In the genomic region with DNA sequence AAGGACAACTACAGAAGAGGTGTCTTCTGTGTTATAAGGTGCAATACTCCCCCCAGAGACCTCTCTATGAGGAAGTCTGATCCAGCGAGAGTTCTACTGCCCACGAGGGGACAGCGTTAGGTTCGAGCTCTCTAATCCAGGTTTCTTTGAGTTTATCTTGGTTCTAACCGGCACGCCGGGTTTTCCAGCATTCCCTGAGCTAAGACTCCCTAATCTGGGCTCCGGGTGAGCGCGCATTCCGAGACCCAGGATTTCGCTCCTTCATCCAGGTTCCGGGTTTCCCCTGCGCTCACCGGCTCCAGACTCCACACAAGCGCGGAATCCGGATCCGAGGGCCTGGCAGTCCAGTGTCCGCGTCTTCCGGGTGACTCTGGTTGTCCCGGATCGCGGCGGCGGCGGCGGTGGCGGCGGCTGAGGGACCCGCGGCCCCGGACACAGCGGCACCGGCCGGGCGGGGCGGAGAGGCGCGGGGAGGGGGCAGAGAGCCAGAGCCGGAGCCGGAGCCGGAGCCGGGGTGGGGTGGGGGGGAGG, we compare ENCODE assay signal across 1 cellular context.
TF ChIP-seq lines count a peak whose summit lies in the region.

A gene with protein sequence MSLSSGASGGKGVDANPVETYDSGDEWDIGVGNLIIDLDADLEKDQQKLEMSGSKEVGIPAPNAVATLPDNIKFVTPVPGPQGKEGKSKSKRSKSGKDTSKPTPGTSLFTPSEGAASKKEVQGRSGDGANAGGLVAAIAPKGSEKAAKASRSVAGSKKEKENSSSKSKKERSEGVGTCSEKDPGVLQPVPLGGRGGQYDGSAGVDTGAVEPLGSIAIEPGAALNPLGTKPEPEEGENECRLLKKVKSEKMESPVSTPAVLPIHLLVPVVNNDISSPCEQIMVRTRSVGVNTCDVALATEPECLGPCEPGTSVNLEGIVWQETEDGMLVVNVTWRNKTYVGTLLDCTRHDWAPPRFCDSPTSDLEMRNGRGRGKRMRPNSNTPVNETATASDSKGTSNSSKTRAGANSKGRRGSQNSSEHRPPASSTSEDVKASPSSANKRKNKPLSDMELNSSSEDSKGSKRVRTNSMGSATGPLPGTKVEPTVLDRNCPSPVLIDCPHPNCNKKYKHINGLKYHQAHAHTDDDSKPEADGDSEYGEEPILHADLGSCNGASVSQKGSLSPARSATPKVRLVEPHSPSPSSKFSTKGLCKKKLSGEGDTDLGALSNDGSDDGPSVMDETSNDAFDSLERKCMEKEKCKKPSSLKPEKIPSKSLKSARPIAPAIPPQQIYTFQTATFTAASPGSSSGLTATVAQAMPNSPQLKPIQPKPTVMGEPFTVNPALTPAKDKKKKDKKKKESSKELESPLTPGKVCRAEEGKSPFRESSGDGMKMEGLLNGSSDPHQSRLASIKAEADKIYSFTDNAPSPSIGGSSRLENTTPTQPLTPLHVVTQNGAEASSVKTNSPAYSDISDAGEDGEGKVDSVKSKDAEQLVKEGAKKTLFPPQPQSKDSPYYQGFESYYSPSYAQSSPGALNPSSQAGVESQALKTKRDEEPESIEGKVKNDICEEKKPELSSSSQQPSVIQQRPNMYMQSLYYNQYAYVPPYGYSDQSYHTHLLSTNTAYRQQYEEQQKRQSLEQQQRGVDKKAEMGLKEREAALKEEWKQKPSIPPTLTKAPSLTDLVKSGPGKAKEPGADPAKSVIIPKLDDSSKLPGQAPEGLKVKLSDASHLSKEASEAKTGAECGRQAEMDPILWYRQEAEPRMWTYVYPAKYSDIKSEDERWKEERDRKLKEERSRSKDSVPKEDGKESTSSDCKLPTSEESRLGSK (N-terminal part only) (plus strand): TSS at position 373 of the 531 bp plus-strand sequence. CDS start 38,842 bp downstream, outside the sequence.

TF ChIP-seq in HEK293, 187 proteins besides CTCF, POLR2A, EP300 and RAD21 (continued from another document and continues in another):
- TF ChIP-seq, protein P1, sequence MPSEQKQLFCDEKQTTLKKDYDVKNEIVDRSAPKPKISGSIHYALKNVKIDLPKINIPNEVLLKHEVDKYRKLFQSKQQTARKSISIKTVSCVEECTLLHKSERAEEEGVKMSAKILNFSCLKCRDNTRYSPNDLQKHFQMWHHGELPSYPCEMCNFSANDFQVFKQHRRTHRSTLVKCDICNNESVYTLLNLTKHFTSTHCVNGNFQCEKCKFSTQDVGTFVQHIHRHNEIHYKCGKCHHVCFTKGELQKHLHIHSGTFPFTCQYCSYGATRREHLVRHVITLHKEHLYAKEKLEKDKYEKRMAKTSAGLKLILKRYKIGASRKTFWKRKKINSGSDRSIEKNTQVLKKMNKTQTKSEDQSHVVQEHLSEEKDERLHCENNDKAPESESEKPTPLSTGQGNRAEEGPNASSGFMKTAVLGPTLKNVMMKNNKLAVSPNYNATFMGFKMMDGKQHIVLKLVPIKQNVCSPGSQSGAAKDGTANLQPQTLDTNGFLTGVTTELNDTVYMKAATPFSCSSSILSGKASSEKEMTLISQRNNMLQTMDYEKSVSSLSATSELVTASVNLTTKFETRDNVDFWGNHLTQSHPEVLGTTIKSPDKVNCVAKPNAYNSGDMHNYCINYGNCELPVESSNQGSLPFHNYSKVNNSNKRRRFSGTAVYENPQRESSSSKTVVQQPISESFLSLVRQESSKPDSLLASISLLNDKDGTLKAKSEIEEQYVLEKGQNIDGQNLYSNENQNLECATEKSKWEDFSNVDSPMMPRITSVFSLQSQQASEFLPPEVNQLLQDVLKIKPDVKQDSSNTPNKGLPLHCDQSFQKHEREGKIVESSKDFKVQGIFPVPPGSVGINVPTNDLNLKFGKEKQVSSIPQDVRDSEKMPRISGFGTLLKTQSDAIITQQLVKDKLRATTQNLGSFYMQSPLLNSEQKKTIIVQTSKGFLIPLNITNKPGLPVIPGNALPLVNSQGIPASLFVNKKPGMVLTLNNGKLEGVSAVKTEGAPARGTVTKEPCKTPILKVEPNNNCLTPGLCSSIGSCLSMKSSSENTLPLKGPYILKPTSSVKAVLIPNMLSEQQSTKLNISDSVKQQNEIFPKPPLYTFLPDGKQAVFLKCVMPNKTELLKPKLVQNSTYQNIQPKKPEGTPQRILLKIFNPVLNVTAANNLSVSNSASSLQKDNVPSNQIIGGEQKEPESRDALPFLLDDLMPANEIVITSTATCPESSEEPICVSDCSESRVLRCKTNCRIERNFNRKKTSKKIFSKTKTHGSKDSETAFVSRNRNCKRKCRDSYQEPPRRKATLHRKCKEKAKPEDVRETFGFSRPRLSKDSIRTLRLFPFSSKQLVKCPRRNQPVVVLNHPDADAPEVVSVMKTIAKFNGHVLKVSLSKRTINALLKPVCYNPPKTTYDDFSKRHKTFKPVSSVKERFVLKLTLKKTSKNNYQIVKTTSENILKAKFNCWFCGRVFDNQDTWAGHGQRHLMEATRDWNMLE (tag by site-specific recombination; conservative IDR thresholded peaks at IDR 0.05; ENCODE audit: low read depth) = no peak
- TF ChIP-seq, protein P2, sequence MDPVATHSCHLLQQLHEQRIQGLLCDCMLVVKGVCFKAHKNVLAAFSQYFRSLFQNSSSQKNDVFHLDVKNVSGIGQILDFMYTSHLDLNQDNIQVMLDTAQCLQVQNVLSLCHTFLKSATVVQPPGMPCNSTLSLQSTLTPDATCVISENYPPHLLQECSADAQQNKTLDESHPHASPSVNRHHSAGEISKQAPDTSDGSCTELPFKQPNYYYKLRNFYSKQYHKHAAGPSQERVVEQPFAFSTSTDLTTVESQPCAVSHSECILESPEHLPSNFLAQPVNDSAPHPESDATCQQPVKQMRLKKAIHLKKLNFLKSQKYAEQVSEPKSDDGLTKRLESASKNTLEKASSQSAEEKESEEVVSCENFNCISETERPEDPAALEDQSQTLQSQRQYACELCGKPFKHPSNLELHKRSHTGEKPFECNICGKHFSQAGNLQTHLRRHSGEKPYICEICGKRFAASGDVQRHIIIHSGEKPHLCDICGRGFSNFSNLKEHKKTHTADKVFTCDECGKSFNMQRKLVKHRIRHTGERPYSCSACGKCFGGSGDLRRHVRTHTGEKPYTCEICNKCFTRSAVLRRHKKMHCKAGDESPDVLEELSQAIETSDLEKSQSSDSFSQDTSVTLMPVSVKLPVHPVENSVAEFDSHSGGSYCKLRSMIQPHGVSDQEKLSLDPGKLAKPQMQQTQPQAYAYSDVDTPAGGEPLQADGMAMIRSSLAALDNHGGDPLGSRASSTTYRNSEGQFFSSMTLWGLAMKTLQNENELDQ (tag by site-specific recombination; IDR thresholded peaks at IDR 0.05; ENCODE audit: low read depth) = no peak
- TF ChIP-seq ZNF558 (tag by site-specific recombination; IDR thresholded peaks at IDR 0.05) (peak; percentile 78), ZNF843 (tag by site-specific recombination; IDR thresholded peaks at IDR 0.05) (peak; percentile 60; the same call in 1 of the 2 replicates), ZIC2 (tag by site-specific recombination; IDR thresholded peaks at IDR 0.05) (no peak), ZNF623 (tag by site-specific recombination; IDR thresholded peaks at IDR 0.05) (peak; percentile 13; the same call in 1 of the 2 replicates), ZNF785 (tag by site-specific recombination; IDR thresholded peaks at IDR 0.05) (peak; percentile 74; the same call in 1 of the 2 replicates), ZEB2 (tag by site-specific recombination; IDR thresholded peaks at IDR 0.05) (peak; percentile 93), BCL11B (tag by site-specific recombination; IDR thresholded peaks at IDR 0.05; ENCODE audit: low read depth) (peak; percentile 30; the same call in 1 of the 2 replicates), ZNF777 (tag by site-specific recombination; IDR thresholded peaks at IDR 0.05; ENCODE audit: borderline replicate concordance) (no peak), ZNF354C (tag by site-specific recombination; IDR thresholded peaks at IDR 0.05; ENCODE audit: borderline replicate concordance, low read depth) (no peak), ZNF510 (tag by site-specific recombination; IDR thresholded peaks at IDR 0.05; ENCODE audit: insufficient replicate concordance) (peak; percentile 58), ZBTB17 (tag by site-specific recombination; IDR thresholded peaks at IDR 0.05) (peak; percentile 97), ZFP41 (tag by site-specific recombination; IDR thresholded peaks at IDR 0.05; ENCODE audit: borderline replicate concordance) (no peak), ZNF202 (tag by site-specific recombination; IDR thresholded peaks at IDR 0.05; ENCODE audit: borderline replicate concordance) (no peak), ZNF48 (tag by site-specific recombination; IDR thresholded peaks at IDR 0.05) (no peak)
- TF ChIP-seq, protein P3, sequence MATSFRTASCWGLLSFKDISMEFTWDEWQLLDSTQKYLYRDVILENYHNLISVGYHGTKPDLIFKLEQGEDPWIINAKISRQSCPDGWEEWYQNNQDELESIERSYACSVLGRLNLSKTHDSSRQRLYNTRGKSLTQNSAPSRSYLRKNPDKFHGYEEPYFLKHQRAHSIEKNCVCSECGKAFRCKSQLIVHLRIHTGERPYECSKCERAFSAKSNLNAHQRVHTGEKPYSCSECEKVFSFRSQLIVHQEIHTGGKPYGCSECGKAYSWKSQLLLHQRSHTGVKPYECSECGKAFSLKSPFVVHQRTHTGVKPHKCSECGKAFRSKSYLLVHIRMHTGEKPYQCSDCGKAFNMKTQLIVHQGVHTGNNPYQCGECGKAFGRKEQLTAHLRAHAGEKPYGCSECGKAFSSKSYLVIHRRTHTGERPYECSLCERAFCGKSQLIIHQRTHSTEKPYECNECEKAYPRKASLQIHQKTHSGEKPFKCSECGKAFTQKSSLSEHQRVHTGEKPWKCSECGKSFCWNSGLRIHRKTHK (tag by site-specific recombination; IDR thresholded peaks at IDR 0.05) = no peak
- TF ChIP-seq, protein P4, sequence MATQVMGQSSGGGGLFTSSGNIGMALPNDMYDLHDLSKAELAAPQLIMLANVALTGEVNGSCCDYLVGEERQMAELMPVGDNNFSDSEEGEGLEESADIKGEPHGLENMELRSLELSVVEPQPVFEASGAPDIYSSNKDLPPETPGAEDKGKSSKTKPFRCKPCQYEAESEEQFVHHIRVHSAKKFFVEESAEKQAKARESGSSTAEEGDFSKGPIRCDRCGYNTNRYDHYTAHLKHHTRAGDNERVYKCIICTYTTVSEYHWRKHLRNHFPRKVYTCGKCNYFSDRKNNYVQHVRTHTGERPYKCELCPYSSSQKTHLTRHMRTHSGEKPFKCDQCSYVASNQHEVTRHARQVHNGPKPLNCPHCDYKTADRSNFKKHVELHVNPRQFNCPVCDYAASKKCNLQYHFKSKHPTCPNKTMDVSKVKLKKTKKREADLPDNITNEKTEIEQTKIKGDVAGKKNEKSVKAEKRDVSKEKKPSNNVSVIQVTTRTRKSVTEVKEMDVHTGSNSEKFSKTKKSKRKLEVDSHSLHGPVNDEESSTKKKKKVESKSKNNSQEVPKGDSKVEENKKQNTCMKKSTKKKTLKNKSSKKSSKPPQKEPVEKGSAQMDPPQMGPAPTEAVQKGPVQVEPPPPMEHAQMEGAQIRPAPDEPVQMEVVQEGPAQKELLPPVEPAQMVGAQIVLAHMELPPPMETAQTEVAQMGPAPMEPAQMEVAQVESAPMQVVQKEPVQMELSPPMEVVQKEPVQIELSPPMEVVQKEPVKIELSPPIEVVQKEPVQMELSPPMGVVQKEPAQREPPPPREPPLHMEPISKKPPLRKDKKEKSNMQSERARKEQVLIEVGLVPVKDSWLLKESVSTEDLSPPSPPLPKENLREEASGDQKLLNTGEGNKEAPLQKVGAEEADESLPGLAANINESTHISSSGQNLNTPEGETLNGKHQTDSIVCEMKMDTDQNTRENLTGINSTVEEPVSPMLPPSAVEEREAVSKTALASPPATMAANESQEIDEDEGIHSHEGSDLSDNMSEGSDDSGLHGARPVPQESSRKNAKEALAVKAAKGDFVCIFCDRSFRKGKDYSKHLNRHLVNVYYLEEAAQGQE (tag by site-specific recombination; IDR thresholded peaks at IDR 0.05) = no peak
- TF ChIP-seq, protein P5, sequence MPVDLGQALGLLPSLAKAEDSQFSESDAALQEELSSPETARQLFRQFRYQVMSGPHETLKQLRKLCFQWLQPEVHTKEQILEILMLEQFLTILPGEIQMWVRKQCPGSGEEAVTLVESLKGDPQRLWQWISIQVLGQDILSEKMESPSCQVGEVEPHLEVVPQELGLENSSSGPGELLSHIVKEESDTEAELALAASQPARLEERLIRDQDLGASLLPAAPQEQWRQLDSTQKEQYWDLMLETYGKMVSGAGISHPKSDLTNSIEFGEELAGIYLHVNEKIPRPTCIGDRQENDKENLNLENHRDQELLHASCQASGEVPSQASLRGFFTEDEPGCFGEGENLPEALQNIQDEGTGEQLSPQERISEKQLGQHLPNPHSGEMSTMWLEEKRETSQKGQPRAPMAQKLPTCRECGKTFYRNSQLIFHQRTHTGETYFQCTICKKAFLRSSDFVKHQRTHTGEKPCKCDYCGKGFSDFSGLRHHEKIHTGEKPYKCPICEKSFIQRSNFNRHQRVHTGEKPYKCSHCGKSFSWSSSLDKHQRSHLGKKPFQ (tag by site-specific recombination; IDR thresholded peaks at IDR 0.05) = no peak
- TF ChIP-seq, protein P6, sequence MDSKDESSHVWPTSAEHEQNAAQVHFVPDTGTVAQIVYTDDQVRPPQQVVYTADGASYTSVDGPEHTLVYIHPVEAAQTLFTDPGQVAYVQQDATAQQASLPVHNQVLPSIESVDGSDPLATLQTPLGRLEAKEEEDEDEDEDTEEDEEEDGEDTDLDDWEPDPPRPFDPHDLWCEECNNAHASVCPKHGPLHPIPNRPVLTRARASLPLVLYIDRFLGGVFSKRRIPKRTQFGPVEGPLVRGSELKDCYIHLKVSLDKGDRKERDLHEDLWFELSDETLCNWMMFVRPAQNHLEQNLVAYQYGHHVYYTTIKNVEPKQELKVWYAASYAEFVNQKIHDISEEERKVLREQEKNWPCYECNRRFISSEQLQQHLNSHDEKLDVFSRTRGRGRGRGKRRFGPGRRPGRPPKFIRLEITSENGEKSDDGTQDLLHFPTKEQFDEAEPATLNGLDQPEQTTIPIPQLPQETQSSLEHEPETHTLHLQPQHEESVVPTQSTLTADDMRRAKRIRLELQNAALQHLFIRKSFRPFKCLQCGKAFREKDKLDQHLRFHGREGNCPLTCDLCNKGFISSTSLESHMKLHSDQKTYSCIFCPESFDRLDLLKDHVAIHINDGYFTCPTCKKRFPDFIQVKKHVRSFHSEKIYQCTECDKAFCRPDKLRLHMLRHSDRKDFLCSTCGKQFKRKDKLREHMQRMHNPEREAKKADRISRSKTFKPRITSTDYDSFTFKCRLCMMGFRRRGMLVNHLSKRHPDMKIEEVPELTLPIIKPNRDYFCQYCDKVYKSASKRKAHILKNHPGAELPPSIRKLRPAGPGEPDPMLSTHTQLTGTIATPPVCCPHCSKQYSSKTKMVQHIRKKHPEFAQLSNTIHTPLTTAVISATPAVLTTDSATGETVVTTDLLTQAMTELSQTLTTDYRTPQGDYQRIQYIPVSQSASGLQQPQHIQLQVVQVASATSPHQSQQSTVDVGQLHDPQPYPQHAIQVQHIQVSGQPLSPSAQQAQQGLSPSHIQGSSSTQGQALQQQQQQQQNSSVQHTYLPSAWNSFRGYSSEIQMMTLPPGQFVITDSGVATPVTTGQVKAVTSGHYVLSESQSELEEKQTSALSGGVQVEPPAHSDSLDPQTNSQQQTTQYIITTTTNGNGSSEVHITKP (tag by site-specific recombination; IDR thresholded peaks at IDR 0.05) = peak; percentile 97
- TF ChIP-seq, protein P7, sequence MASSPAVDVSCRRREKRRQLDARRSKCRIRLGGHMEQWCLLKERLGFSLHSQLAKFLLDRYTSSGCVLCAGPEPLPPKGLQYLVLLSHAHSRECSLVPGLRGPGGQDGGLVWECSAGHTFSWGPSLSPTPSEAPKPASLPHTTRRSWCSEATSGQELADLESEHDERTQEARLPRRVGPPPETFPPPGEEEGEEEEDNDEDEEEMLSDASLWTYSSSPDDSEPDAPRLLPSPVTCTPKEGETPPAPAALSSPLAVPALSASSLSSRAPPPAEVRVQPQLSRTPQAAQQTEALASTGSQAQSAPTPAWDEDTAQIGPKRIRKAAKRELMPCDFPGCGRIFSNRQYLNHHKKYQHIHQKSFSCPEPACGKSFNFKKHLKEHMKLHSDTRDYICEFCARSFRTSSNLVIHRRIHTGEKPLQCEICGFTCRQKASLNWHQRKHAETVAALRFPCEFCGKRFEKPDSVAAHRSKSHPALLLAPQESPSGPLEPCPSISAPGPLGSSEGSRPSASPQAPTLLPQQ (tag by site-specific recombination; IDR thresholded peaks at IDR 0.05) = peak; percentile 86
